ENCODE assay signal across 25 cellular contexts in genomic region chr17:73399056-73399455, GRCh38.
DNase-seq lines count a peak whose midpoint lies in the region; ATAC-seq and TF ChIP-seq lines count a peak whose summit lies in the region.
"Had no signal": no experiment of that assay in that cellular context is flagged by ENCODE, and none has a peak within 500 bp of the region (broad histone marks: within the 10 kb centered on the region; RNA-seq: fewer than 3 reads in every experiment).

No MANE protein-coding gene starts in this region.

- WGBS in H9 (ENCODE audit: extremely low coverage, insufficient read length, low lambda C conversion rate) = no CpG with 5 or more reads among the region's 11 CpGs

- intact Hi-C loops in Right ventricle myocardium superior (cut with DNase I) (no loop called here), left cardiac atrium (cut with DNase I) (no loop called here)

- peaks cover 0 to 3% of the 10 kb centered on the region in 2 experiments; a peak in 1 of 4 replicates for H3K4me1 Mint-ChIP-seq in H9
- peaks cover 15% of the 10 kb centered on the region for H3K4me1 Mint-ChIP-seq in chondrocyte (ENCODE audit: low read depth)
- H3K4me1 Mint-ChIP-seq: CD14-positive monocyte; CD4-positive, alpha-beta memory T cell; CD4-positive, CD25-positive, alpha-beta regulatory T cell; CD8-positive, alpha-beta memory T cell had no signal

- POLR2A ChIA-PET in GM10248 (lab: Yijun Ruan, JAX) = no interaction called here

- no peak overlapping the region for H3K27ac ChIP-seq in H9 (ENCODE audit: insufficient read length, low read depth, low read length)
- H3K27ac ChIP-seq: BLaER1 had no signal

- CTCF ChIA-PET in GM10248 (lab: Yijun Ruan, JAX) = no interaction called here

- H3K79me1 ChIP-seq in H9 (ENCODE audit: insufficient read depth, low read depth, low read length, poor library complexity, severe bottlenecking) = no peaks in the 10 kb centered on the region

- no peaks in the 10 kb centered on the region for H3K4me1 ChIP-seq in H9 (ENCODE audit: insufficient read depth, low read length)

- no peaks in the 10 kb centered on the region for H3K23me2 ChIP-seq in H9 (ENCODE audit: insufficient read length, low read depth, low read length, poor library complexity, severe bottlenecking)

- ATAC-seq in Right ventricle myocardium superior (ENCODE audit: poor library complexity) (no peak), left cardiac atrium (no peak), HG02870 (IDR thresholded peaks at IDR 0.05; ENCODE audit: unreplicated experiment) (no peak)

- H2BK20ac ChIP-seq in H9 (ENCODE audit: low read depth, low read length, poor library complexity, severe bottlenecking) = no peak overlapping the region

- no peak overlapping the region for H3K4me3 Mint-ChIP-seq in H9
- H3K4me3 Mint-ChIP-seq in chondrocyte (ENCODE audit: unreplicated experiment) = no peak overlapping the region
- H3K4me3 Mint-ChIP-seq: CD14-positive monocyte; CD4-positive, alpha-beta memory T cell; CD4-positive, CD25-positive, alpha-beta regulatory T cell; CD8-positive, alpha-beta memory T cell had no signal

- no peak overlapping the region for H3K4ac ChIP-seq in H9 (ENCODE audit: low read depth, low read length)

- no peak overlapping the region for H2BK5ac ChIP-seq in H9 (ENCODE audit: insufficient read length, low read length)

- H3K9me3 Mint-ChIP-seq in H9 = no peaks in the 10 kb centered on the region
- H3K9me3 Mint-ChIP-seq in chondrocyte (ENCODE audit: low read depth) = no peaks in the 10 kb centered on the region
- H3K9me3 Mint-ChIP-seq: CD4-positive, alpha-beta memory T cell; CD4-positive, CD25-positive, alpha-beta regulatory T cell; CD8-positive, alpha-beta memory T cell had no signal

- H3K4me3 ChIP-seq in H7 (ENCODE audit: insufficient read depth, low read depth, low read length) = no peak overlapping the region
- H3K4me3 ChIP-seq: BLaER1 had no signal

- H3K9me3 ChIP-seq in H9 (ENCODE audit: control insufficient read depth, low read depth, low read length) = no peaks in the 10 kb centered on the region
- H3K9me3 ChIP-seq: BE2C, BLaER1 had no signal

- H3K14ac ChIP-seq in H9 (ENCODE audit: insufficient read depth, low read length) = no peak overlapping the region

- H3K4me2 ChIP-seq in H9 (ENCODE audit: insufficient read depth, insufficient read length, low read length) = no peak overlapping the region
- H3K4me2 ChIP-seq: BLaER1 had no signal

- no peaks in the 10 kb centered on the region for H4K20me1 ChIP-seq in H9 (ENCODE audit: control insufficient read depth, insufficient read depth, insufficient read length)
- H4K20me1 ChIP-seq: BLaER1 had no signal

- H4K91ac ChIP-seq in H9 (ENCODE audit: insufficient read length, low read depth, low read length) = no peak overlapping the region

- H3K36me3 Mint-ChIP-seq in H9 (ENCODE audit: insufficient read depth in 1 of 3, low read depth in 3 of 3) (peaks cover 0 to 22% (median 0%) of the 10 kb centered on the region in 3 experiments; a peak in 3 of 7 replicates), chondrocyte (ENCODE audit: low read depth) (peaks cover 12% of the 10 kb centered on the region)
- H3K36me3 Mint-ChIP-seq: CD14-positive monocyte; CD4-positive, alpha-beta memory T cell; CD4-positive, CD25-positive, alpha-beta regulatory T cell; CD8-positive, alpha-beta memory T cell had no signal

- H2AFZ ChIP-seq in H9 (ENCODE audit: low read length) = no peak overlapping the region

- H2BK12ac ChIP-seq in H9 (ENCODE audit: insufficient read length, low read depth, low read length) = no peak overlapping the region

- no peak overlapping the region for H3K56ac ChIP-seq in H9 (ENCODE audit: insufficient read length, low read depth, low read length)

- H3K36me3 ChIP-seq in H7 (replicated peaks; ENCODE audit: control insufficient read depth, insufficient read depth, low read length) = no peaks in the 10 kb centered on the region
- H3K36me3 ChIP-seq: BE2C had no signal

- no peak overlapping the region for H3K18ac ChIP-seq in H9 (ENCODE audit: insufficient read length, low read depth, low read length)

- H3K23ac ChIP-seq in H9 (ENCODE audit: insufficient read length, low read depth, low read length) = no peak overlapping the region

- no peak for TF ChIP-seq CTCF in H9 (conservative IDR thresholded peaks at IDR 0.05)
- TF ChIP-seq CTCF in chondrocyte (IDR thresholded peaks at IDR 0.05) = no peak
- TF ChIP-seq CTCF in GM10248 (IDR thresholded peaks at IDR 0.05; ENCODE audit: control extremely low read depth, extremely low read depth, low read depth, missing control alignments) = no peak

- no peak overlapping the region for H2AK5ac ChIP-seq in H9 (ENCODE audit: insufficient read length, low read length)

- H4K8ac ChIP-seq in H9 (replicated peaks; ENCODE audit: insufficient read length, low read depth, low read length) = no peak overlapping the region

- H3K9ac ChIP-seq in H9 (ENCODE audit: extremely low read depth, insufficient read length, low read length) = no peak overlapping the region
- H3K9ac ChIP-seq: BLaER1 had no signal

- no peaks in the 10 kb centered on the region for H3K79me2 ChIP-seq in H9 (ENCODE audit: insufficient read depth, low read length)

- no peak overlapping the region for H2BK120ac ChIP-seq in H9 (ENCODE audit: low read depth, low read length, poor library complexity, severe bottlenecking)

- H3K27me3 Mint-ChIP-seq in H9 (ENCODE audit: low read depth) (no peaks in the 10 kb centered on the region; the same call in 1 of the 2 replicates), chondrocyte (ENCODE audit: low read depth) (no peaks in the 10 kb centered on the region)
- H3K27me3 Mint-ChIP-seq: CD4-positive, alpha-beta memory T cell; CD4-positive, CD25-positive, alpha-beta regulatory T cell had no signal

- H3K27me3 ChIP-seq in H7 (ENCODE audit: control insufficient read depth, insufficient read depth, low read length) = no peaks in the 10 kb centered on the region
- no peaks in the 10 kb centered on the region for H3K27me3 ChIP-seq in H9 (ENCODE audit: insufficient read depth, low read length)
- H3K27me3 ChIP-seq: BE2C, BLaER1 had no signal

- H4K5ac ChIP-seq in H9 (ENCODE audit: insufficient read length, low read depth, low read length) = no peak overlapping the region

- H3K27ac Mint-ChIP-seq in H9 (no peak overlapping the region), chondrocyte (ENCODE audit: unreplicated experiment) (no peak overlapping the region)
- H3K27ac Mint-ChIP-seq: CD4-positive, CD25-positive, alpha-beta regulatory T cell; CD8-positive, alpha-beta memory T cell had no signal

- DNase-seq in Right ventricle myocardium superior (peak; percentile 11), left cardiac atrium (no peak), H7 (peak; percentile 31), H9 (peak; percentile 18), chondrocyte (ENCODE audit: low spot score) (peak; percentile 72), GM10248 (ENCODE audit: extremely low spot score) (no peak), NCI-H1930 (lab: John Stamatoyannopoulos, UW) (no peak)
- DNase-seq: 8988T; ACHN; BE2C; C1 segment of cervical spinal cord; CD4-positive, alpha-beta memory T cell; CD4-positive, CD25-positive, alpha-beta regulatory T cell; CD8-positive, alpha-beta memory T cell; COR-L47; DMS 273 treated with DMSO at 0.1 percent for 48 hours; DMS153; DMS53; DMS79; DND-41; EL; GDM1 had no signal

- H2BK15ac ChIP-seq in H9 (ENCODE audit: low read depth, low read length) = no peak overlapping the region

- H3T11ph ChIP-seq in H9 (ENCODE audit: low read length) = no peak overlapping the region

Comparison
In these comparisons a context has a peak if more than half of its experiments do, and no peak if none do; other contexts are left out.
1. DNase-seq: peak in Right ventricle myocardium superior (single experiment), H7 (single experiment), H9 (single experiment) and chondrocyte (single experiment); none in left cardiac atrium (single experiment), GM10248 (single experiment) and NCI-H1930 (0 of 2).